20 cellular contexts compared by ENCODE assay signal in genomic region chr9:123084256-123084655, GRCh38. TPM values are rescaled to one million over a fixed set of nuclear protein-coding genes. Genes with fewer than 3 reads are reported as not detected.
"Had no signal": no experiment of that assay in that cellular context is flagged by ENCODE, and none has a peak within 500 bp of the region (broad histone marks: within the 10 kb centered on the region; RNA-seq: fewer than 3 reads in every experiment).

No MANE protein-coding gene starts in this region.

- ATAC-seq: activated CD4-positive, CD25-positive, alpha-beta regulatory T cell treated with anti-CD3 and anti-CD28 coated beads, Interleukin-2, amount 50 U/mL, for 24 hours; activated naive CD8-positive, alpha-beta T cell treated with anti-CD3 and anti-CD28 coated beads, Interleukin-2, amount 50 U/mL, for 24 hours; activated T-cell treated with anti-CD3 and anti-CD28 coated beads, Interleukin-2, amount 50 U/mL, for 4 hours; heart right ventricle had no signal

- H3K4me3 Mint-ChIP-seq: activated CD4-positive, alpha-beta memory T cell treated with anti-CD3 and anti-CD28 coated beads for 36 hours; activated naive CD4-positive, alpha-beta T cell treated with anti-CD3 and anti-CD28 coated beads, Interleukin-2, amount 50 U/mL, for 24 hours; activated naive CD8-positive, alpha-beta T cell treated with anti-CD3 and anti-CD28 coated beads, Interleukin-2, amount 50 U/mL, for 24 hours; activated T-cell treated with anti-CD3 and anti-CD28 coated beads, Interleukin-2, amount 50 U/mL, for 4 hours; mesothelial cell of epicardium; naive B cell had no signal

- H3K4me1 ChIP-seq: right atrium auricular region, testis, transverse colon had no signal

- H3K9me3 ChIP-seq: esophagus squamous epithelium, heart right ventricle, right atrium auricular region, testis, transverse colon had no signal

- H3K27ac Mint-ChIP-seq: activated CD4-positive, alpha-beta memory T cell treated with anti-CD3 and anti-CD28 coated beads for 36 hours; activated naive CD4-positive, alpha-beta T cell treated with anti-CD3 and anti-CD28 coated beads, Interleukin-2, amount 50 U/mL, for 24 hours; activated naive CD8-positive, alpha-beta T cell treated with anti-CD3 and anti-CD28 coated beads, Interleukin-2, amount 50 U/mL, for 24 hours; activated T-helper 2 cell treated with anti-CD3 and anti-CD28 coated beads, Interferon-gamma antibody, Interleukin-2, Interleukin-4, amounts not matched to agents 10 μg/mL and 5 μg/mL and 100 μg/mL, durations not matched to agents 14 hours and 24 hours and 36 hours; mesothelial cell of epicardium had no signal

- DNase-seq: activated CD4-positive, alpha-beta memory T cell treated with anti-CD3 and anti-CD28 coated beads for 36 hours; activated CD4-positive, alpha-beta T cell treated with anti-CD3 and anti-CD28 coated beads for 48 hours; activated CD8-positive, alpha-beta memory T cell treated with anti-CD3 and anti-CD28 coated beads, Interleukin-2, amount 50 U/mL, for 48 hours; activated naive CD8-positive, alpha-beta T cell treated with anti-CD3 and anti-CD28 coated beads, Interleukin-2, amount 50 U/mL, for 24 hours; activated T-cell treated with anti-CD3 and anti-CD28 coated beads, Interleukin-2, amount 50 U/mL, for 4 hours; amygdala; esophagus squamous epithelium; foreskin melanocyte; heart right ventricle; naive B cell; stimulated activated CD4-positive, alpha-beta T cell treated with anti-CD3 and anti-CD28 coated beads, Interleukin-15, amount 100 ng/mL, for 24 hours; stimulated activated naive CD4-positive, alpha-beta T cell treated with Interleukin-2 at 50 U/mL for 16 hours; testis; transverse colon had no signal

- H3K27me3 ChIP-seq: esophagus squamous epithelium, heart right ventricle, right atrium auricular region, testis, transverse colon had no signal

- H3K4me1 Mint-ChIP-seq: activated naive CD4-positive, alpha-beta T cell treated with anti-CD3 and anti-CD28 coated beads, Interleukin-2, amount 50 U/mL, for 24 hours had no signal

- H3K9me3 Mint-ChIP-seq: activated CD4-positive, alpha-beta memory T cell treated with anti-CD3 and anti-CD28 coated beads for 36 hours; activated naive CD4-positive, alpha-beta T cell treated with anti-CD3 and anti-CD28 coated beads, Interleukin-2, amount 50 U/mL, for 24 hours; activated naive CD8-positive, alpha-beta T cell treated with anti-CD3 and anti-CD28 coated beads, Interleukin-2, amount 50 U/mL, for 24 hours; activated T-cell treated with anti-CD3 and anti-CD28 coated beads, Interleukin-2, amount 50 U/mL, for 4 hours; activated T-helper 2 cell treated with anti-CD3 and anti-CD28 coated beads, Interferon-gamma antibody, Interleukin-2, Interleukin-4, amounts not matched to agents 10 μg/mL and 5 μg/mL and 100 μg/mL, durations not matched to agents 14 hours and 24 hours and 36 hours; mesothelial cell of epicardium; naive B cell had no signal

- H3K27ac ChIP-seq: esophagus squamous epithelium, heart right ventricle, right atrium auricular region, testis, transverse colon had no signal

- H3K27me3 Mint-ChIP-seq: activated CD4-positive, alpha-beta memory T cell treated with anti-CD3 and anti-CD28 coated beads for 36 hours; activated naive CD4-positive, alpha-beta T cell treated with anti-CD3 and anti-CD28 coated beads, Interleukin-2, amount 50 U/mL, for 24 hours; activated naive CD8-positive, alpha-beta T cell treated with anti-CD3 and anti-CD28 coated beads, Interleukin-2, amount 50 U/mL, for 24 hours; naive B cell had no signal

- H3K4me3 ChIP-seq: esophagus squamous epithelium, heart right ventricle, right atrium auricular region, testis, transverse colon had no signal

RNA-seq across cellular contexts. Expression of gene GPR21, which starts 50.8 kb away (rescaled TPM):
- polyA plus RNA-seq: urinary bladder had no signal
